ENCODE assay signal across 26 cellular contexts in the genomic region with DNA sequence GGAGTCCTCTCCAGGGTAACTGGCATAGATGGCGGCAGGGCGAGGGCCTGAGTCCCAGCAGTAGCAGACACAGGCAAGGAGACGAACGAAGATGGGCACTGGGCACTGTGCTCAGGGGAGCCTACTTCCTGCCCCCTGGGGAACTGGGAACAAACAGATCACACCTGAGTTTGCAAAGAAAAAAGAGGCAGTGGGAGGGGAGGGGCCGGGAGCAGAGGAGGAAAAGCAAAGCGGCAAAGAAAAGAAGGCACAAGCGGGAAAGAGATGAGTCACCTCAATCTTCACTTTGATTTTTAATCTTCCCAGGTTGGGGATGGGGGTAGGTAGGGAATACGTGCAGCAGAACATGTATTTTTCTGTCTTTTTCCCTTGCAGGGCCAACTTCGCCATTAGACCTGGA. TPM values are rescaled to one million over a fixed set of nuclear protein-coding genes. Genes with fewer than 3 reads are reported as not detected.
A peak's percentile ranks its signal among the peaks of the same experiment; 100 is the strongest.
DNase-seq lines count a peak whose midpoint lies in the region; ATAC-seq and FAIRE-seq lines count a peak whose summit lies in the region.
"Had no signal": no experiment of that assay in that cellular context is flagged by ENCODE, and none has a peak within 500 bp of the region (broad histone marks: within the 10 kb centered on the region; RNA-seq: fewer than 3 reads in every experiment).

No MANE protein-coding gene starts in this region.

- intact Hi-C loops in left ventricle myocardium superior (cut with micrococcal nuclease): no loop called here
- intact Hi-C loops in Right ventricle myocardium inferior (cut with DNase I): no loop called here
- intact Hi-C loops in head of caudate nucleus (cut with DNase I): no loop called here

- FAIRE-seq in urothelium cell line (lab: Jason Lieb, UNC): no peak
- FAIRE-seq: GM12891, H54, HTR-8/SVneo, K562 had no signal

- ATAC-seq in left ventricle myocardium superior: peak; percentile 8
- ATAC-seq in Right ventricle myocardium inferior: no peak
- ATAC-seq in HG02884 (IDR thresholded peaks at IDR 0.05; ENCODE audit: unreplicated experiment): no peak
- ATAC-seq in HG02840 (IDR thresholded peaks at IDR 0.05; ENCODE audit: low FRiP score, unreplicated experiment): no peak
- ATAC-seq: K562 had no signal

- DNase-seq in left ventricle myocardium superior (no peak), Right ventricle myocardium inferior (ENCODE audit: missing footprints) (no peak), SW480 (ENCODE audit: low spot score) (peak; percentile 14), head of caudate nucleus (peak in 28 of 42 donors; percentile 4 to 69 (median 38)), urothelium cell line (ENCODE audit: low spot score) (peak; percentile 36)
- DNase-seq in activated CD4-positive, alpha-beta T cell treated with anti-CD3 and anti-CD28 coated beads for 4 hours: no peak
- DNase-seq: Calu3, DMS79 treated with DMSO at 0.1 percent for 48 hours, GF-D8, HFFc6, NCI-H1105 treated with DMSO at 0.1 percent for 48 hours, NCI-H146, NCI-H1930, NCI-H2107, NCI-H226, NCI-H510A treated with DMSO at 0.1 percent for 48 hours, NCI-H774, PC-9, SHP77, T-helper 1 cell had no signal

RNA-seq across cellular contexts. Expression of gene ZSCAN20, which starts 44.0 kb away (rescaled TPM):
- total RNA-seq in left ventricle myocardium superior (4.4 TPM), Right ventricle myocardium inferior (4.7 TPM)

Comparison
In these comparisons a context has a peak if more than half of its experiments do, and no peak if none do; other contexts are left out.
1. DNase-seq: peak in SW480 (single experiment), head of caudate nucleus (28 of 42) and urothelium cell line (single experiment); none in left ventricle myocardium superior (single experiment), Right ventricle myocardium inferior (single experiment) and activated CD4-positive, alpha-beta T cell treated with anti-CD3 and anti-CD28 coated beads for 4 hours (0 of 2).